Comparison of ENCODE assay signal across 10 cellular contexts in the genomic region with DNA sequence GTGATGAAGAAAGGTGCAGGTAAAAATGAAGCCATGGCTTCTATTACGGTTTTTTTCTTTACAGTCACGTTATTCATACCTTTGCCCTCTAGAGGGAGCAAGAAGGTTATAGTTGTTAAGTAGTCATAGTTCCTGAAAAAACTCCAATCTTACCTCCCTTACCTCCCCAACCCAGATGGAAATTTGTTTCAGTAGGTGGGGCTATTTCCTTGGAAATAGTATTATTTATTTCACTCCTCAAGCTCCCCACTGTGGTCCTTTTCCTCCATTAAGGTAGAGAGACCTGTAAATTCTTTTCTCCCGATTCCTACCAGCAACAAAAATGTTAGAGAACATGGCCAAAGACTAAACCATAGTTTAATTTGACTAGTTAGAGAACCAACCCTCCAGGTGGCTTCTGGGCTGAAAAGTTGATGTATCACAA. TPM values are rescaled to one million over a fixed set of nuclear protein-coding genes. Genes with fewer than 3 reads are reported as not detected.
DNase-seq lines count a peak whose midpoint lies in the region; TF ChIP-seq lines count a peak whose summit lies in the region.
"Had no signal": no experiment of that assay in that cellular context is flagged by ENCODE, and none has a peak within 500 bp of the region (broad histone marks: within the 10 kb centered on the region; RNA-seq: fewer than 3 reads in every experiment).

No MANE protein-coding gene starts in this region.

- H3K9me3 ChIP-seq in suprapubic skin = no peaks in the 10 kb centered on the region

- H3K4me1 ChIP-seq in suprapubic skin = peaks cover 7% of the 10 kb centered on the region

- POLR2A ChIA-PET in MCF 10A (lab: Yijun Ruan, JAX) = interaction anchor here (0.7 to 2.2 kb wide), 16 partner anchors 44 to 707 kb away, joined by 3 to 18 read pairs (median 4); a partner anchor contains a TSS

- H3K36me3 ChIP-seq in suprapubic skin = no peaks in the 10 kb centered on the region

- no peak overlapping the region for H3K4me3 ChIP-seq in suprapubic skin
- H3K4me3 ChIP-seq: skin epidermis had no signal

- H3K4me3 Mint-ChIP-seq in Calu3 (ENCODE audit: low read depth, unreplicated experiment) = no peak overlapping the region
- H3K4me3 Mint-ChIP-seq in MCF 10A (ENCODE audit: unreplicated experiment) = no peak overlapping the region
- H3K4me3 Mint-ChIP-seq: IgD-negative memory B cell had no signal

- peak; percentile 26 for DNase-seq in Calu3
- peak; percentile 81 for DNase-seq in HS-27A (ENCODE audit: low read depth)
- peak; percentile 69 to 86 for DNase-seq in NCI-H526 (lab: John Stamatoyannopoulos, UW)
- peak; percentile 84 for DNase-seq in MCF 10A (ENCODE audit: unreplicated experiment)
- peak; percentile 89 for DNase-seq in inferior parietal cortex (ENCODE audit: extremely low spot score)
- no peak for DNase-seq in suprapubic skin (ENCODE audit: low spot score in 2 of 2)
- no peak for DNase-seq in activated CD4-positive, alpha-beta T cell treated with anti-CD3 and anti-CD28 coated beads for 4 hours
- DNase-seq in ureter (ENCODE audit: low spot score) = no peak

- H3K27me3 ChIP-seq in suprapubic skin = no peaks in the 10 kb centered on the region

- no peak for TF ChIP-seq POLR2A in suprapubic skin (IDR thresholded peaks at IDR 0.05)

- intact Hi-C loops in Calu3 (cut with micrococcal nuclease; ENCODE audit: unreplicated experiment) = loop anchor here (1.0 to 10.0 kb wide), 7 partner anchors 89 to 849 kb away; no protein-coding TSS in a partner anchor
- intact Hi-C loops in MCF 10A (cut with micrococcal nuclease) = loop anchor here (1.0 to 5.0 kb wide), 8 partner anchors 113 to 696 kb away; no protein-coding TSS in a partner anchor

- no peak overlapping the region for H3K27ac Mint-ChIP-seq in Calu3 (ENCODE audit: unreplicated experiment)
- no peak overlapping the region for H3K27ac Mint-ChIP-seq in MCF 10A (ENCODE audit: low read depth, unreplicated experiment)
- H3K27ac Mint-ChIP-seq: IgD-negative memory B cell had no signal

- TF ChIP-seq CTCF in Calu3 (IDR thresholded peaks at IDR 0.05; ENCODE audit: unreplicated experiment) (peak; percentile 57), MCF 10A (IDR thresholded peaks at IDR 0.05; ENCODE audit: unreplicated experiment) (peak; percentile 80), suprapubic skin (IDR thresholded peaks at IDR 0.05) (peak; percentile 64 to 87)

- no TSS peak for BruUV-seq in Calu3 (replicated peaks; lab: Mats Ljungman, UMichigan)
- BruUV-seq in MCF 10A (replicated peaks; lab: Mats Ljungman, UMichigan) = no TSS peak

- CTCF ChIA-PET in Calu3 (lab: Charles Lee) (interaction anchor here (0.9 to 2.1 kb wide), 5 partner anchors 369 to 496 kb away, joined by 3 to 15 read pairs (median 5); a partner anchor contains a TSS), MCF 10A (lab: Yijun Ruan, JAX) (interaction anchor here (0.6 to 12.1 kb wide), 44 partner anchors 8 to 699 kb away, joined by 3 to 283 read pairs (median 4); a partner anchor contains a TSS)

- H3K9me3 Mint-ChIP-seq in Calu3 (ENCODE audit: low read depth, unreplicated experiment) (no peaks in the 10 kb centered on the region), MCF 10A (ENCODE audit: unreplicated experiment) (no peaks in the 10 kb centered on the region)
- H3K9me3 Mint-ChIP-seq: IgD-negative memory B cell had no signal

- 15% methylated on average over 3 of the region's 3 CpGs for WGBS in suprapubic skin

- H3K27ac ChIP-seq in suprapubic skin = no peak overlapping the region

- H3K36me3 Mint-ChIP-seq in Calu3 (ENCODE audit: insufficient read depth, unreplicated experiment) (peaks cover 6% of the 10 kb centered on the region), MCF 10A (ENCODE audit: insufficient read depth, unreplicated experiment) (no peaks in the 10 kb centered on the region)

- H3K4me1 Mint-ChIP-seq in Calu3 (ENCODE audit: low read depth, unreplicated experiment) = no peaks in the 10 kb centered on the region
- peaks cover 12% of the 10 kb centered on the region for H3K4me1 Mint-ChIP-seq in MCF 10A (ENCODE audit: insufficient read depth, unreplicated experiment)

- H3K27me3 Mint-ChIP-seq in Calu3 (ENCODE audit: unreplicated experiment) (no peaks in the 10 kb centered on the region), MCF 10A (ENCODE audit: insufficient read depth, unreplicated experiment) (no peaks in the 10 kb centered on the region)
- H3K27me3 Mint-ChIP-seq: IgD-negative memory B cell had no signal

- no peak for TF ChIP-seq EP300 in suprapubic skin (IDR thresholded peaks at IDR 0.05)

RNA-seq across cellular contexts. Expression of a gene that starts 43.4 kb away (rescaled TPM):
- total RNA-seq in Calu3 (2022) = 53.8 and 56.3 TPM in 2 replicates
- total RNA-seq in MCF 10A (2022) = 31.9 and 35.0 TPM in 2 replicates
- 10 to 100 TPM; 17.1 to 33.0 (median 21.8) TPM for total RNA-seq in suprapubic skin
- total RNA-seq in ureter = 26.2 TPM

Comparison
In these comparisons a context has a peak if more than half of its experiments do, and no peak if none do; other contexts are left out.
1. DNase-seq: peak in Calu3 (single experiment), HS-27A (single experiment), NCI-H526 (2 of 2), MCF 10A (single experiment) and inferior parietal cortex (single experiment); none in suprapubic skin (0 of 2), activated CD4-positive, alpha-beta T cell treated with anti-CD3 and anti-CD28 coated beads for 4 hours (0 of 2) and ureter (single experiment).
2. Peak in every context shown above with its lines, with median percentiles within 50 percentile points of each other: CTCF ChIP-seq.